1 cellular context compared by ENCODE assay signal in the genomic region with DNA sequence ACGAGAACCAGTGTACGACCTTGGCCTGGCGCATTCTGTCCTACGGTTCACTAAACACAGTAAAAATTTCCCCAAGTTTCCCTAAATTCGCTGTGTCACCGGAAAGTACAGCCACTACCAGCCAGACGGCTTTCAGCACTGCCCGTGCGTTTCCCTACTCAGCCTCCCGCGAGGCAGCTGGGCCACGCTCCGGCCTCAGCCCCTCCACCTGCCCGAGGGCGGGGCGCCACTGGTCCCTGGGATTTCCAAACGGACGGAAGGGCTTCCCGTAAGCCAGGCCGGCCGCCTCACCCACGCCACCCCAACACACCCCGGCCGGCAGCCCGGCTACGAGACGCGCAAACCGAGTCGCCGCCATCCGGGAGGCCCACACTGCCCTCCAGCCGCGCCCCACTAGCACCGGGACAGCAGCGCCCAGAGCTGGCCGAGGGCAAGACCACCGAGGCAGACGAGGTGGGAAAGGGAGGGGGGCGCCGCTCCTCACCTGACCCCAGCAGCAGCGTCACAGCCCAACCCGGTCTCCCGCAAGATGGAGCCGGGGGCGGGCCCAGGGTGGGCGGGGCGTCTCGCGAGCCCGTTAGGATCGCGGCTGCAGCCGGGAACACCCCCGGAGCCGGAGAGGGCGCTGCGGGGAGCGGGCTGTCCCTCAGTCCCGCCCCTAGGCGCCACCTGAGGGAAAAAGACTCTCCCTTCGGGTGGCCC.
A peak's percentile ranks its signal among the peaks of the same experiment; 100 is the strongest.
TF ChIP-seq lines count a peak whose summit lies in the region.

A gene (minus strand): TSS at position 531 of the 702 bp plus-strand sequence. CDS start 13,202 bp downstream, outside the sequence.

TF ChIP-seq in K562, 482 proteins besides CTCF, POLR2A, EP300 and RAD21 (continued from another document and continues in another):
- TF ChIP-seq, protein P1, sequence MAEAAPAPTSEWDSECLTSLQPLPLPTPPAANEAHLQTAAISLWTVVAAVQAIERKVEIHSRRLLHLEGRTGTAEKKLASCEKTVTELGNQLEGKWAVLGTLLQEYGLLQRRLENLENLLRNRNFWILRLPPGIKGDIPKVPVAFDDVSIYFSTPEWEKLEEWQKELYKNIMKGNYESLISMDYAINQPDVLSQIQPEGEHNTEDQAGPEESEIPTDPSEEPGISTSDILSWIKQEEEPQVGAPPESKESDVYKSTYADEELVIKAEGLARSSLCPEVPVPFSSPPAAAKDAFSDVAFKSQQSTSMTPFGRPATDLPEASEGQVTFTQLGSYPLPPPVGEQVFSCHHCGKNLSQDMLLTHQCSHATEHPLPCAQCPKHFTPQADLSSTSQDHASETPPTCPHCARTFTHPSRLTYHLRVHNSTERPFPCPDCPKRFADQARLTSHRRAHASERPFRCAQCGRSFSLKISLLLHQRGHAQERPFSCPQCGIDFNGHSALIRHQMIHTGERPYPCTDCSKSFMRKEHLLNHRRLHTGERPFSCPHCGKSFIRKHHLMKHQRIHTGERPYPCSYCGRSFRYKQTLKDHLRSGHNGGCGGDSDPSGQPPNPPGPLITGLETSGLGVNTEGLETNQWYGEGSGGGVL (CRISPR knock-in tag; IDR thresholded peaks at IDR 0.05), result no peak
- TF ChIP-seq HLTF (IDR thresholded peaks at IDR 0.05) (0 out of 2 replicates have a peak, but pooled peaks have one; percentile 71), PRPF4 (IDR thresholded peaks at IDR 0.05; ENCODE audit: insufficient read depth, low read depth, low read length, poor library complexity, severe bottlenecking) (peak; percentile 29), HDAC1 (IDR thresholded peaks at IDR 0.05) (peak; percentile 58 to 95; a peak in 3 of 4 replicates), ZBED1 (IDR thresholded peaks at IDR 0.05) (peak; percentile 49; the same call in 1 of the 2 replicates), ZC3H11A (IDR thresholded peaks at IDR 0.05; ENCODE audit: low read depth, low read length) (no peak), FOSL1 (tag; conservative IDR thresholded peaks at IDR 0.05) (peak; percentile 25; the same call in 1 of the 2 replicates), CXXC5 (CRISPR knock-in tag; IDR thresholded peaks at IDR 0.05) (peak; percentile 76), GATAD2A (IDR thresholded peaks at IDR 0.05) (peak; percentile 78; the same call in 1 of the 2 replicates), ZBTB17 (CRISPR knock-in tag; IDR thresholded peaks at IDR 0.05) (peak; percentile 54; the same call in 1 of the 2 replicates), TARDBP (IDR thresholded peaks at IDR 0.05) (peak; percentile 87), FOXJ2 (tag; IDR thresholded peaks at IDR 0.05) (peak; percentile 25; the same call in 1 of the 2 replicates), PCBP2 (IDR thresholded peaks at IDR 0.05; ENCODE audit: low read depth, low read length, poor library complexity, severe bottlenecking) (no peak), NBN (IDR thresholded peaks at IDR 0.05; ENCODE audit: low read depth) (peak; percentile 74; the same call in 1 of the 2 replicates), E2F3 (CRISPR knock-in tag; IDR thresholded peaks at IDR 0.05) (peak; percentile 8; the same call in 1 of the 2 replicates), RBFOX2 (IDR thresholded peaks at IDR 0.05; ENCODE audit: low read depth, low read length) (peak; percentile 98), HNRNPK (IDR thresholded peaks at IDR 0.05; ENCODE audit: low read depth, low read length, poor library complexity, severe bottlenecking) (peak; percentile 75), ARID2 (IDR thresholded peaks at IDR 0.05) (0 out of 2 replicates have a peak, but pooled peaks have one; percentile 49), NRF1 (conservative IDR thresholded peaks at IDR 0.05 in 1 of 2, IDR thresholded peaks at IDR 0.05 in 1 of 2) (peak; percentile 61 to 70), RAD51 (IDR thresholded peaks at IDR 0.05; ENCODE audit: borderline replicate concordance, low read depth) (peak; percentile 16; the same call in 1 of the 2 replicates), MEF2D (tag; conservative IDR thresholded peaks at IDR 0.05; ENCODE audit: low read depth) (no peak), CAMTA2 (CRISPR knock-in tag; conservative IDR thresholded peaks at IDR 0.05) (0 out of 2 replicates have a peak, but pooled peaks have one; percentile 47), NFIC (IDR thresholded peaks at IDR 0.05) (peak; percentile 49; the same call in 1 of the 2 replicates), PHF21A (IDR thresholded peaks at IDR 0.05; ENCODE audit: borderline replicate concordance, low read depth) (0 out of 2 replicates have a peak, but pooled peaks have one; percentile 8), CC2D1A (IDR thresholded peaks at IDR 0.05) (0 out of 2 replicates have a peak, but pooled peaks have one; percentile 15), SMARCA5 (IDR thresholded peaks at IDR 0.05) (0 out of 2 replicates have a peak, but pooled peaks have one; percentile 13)
- TF ChIP-seq, protein P2, sequence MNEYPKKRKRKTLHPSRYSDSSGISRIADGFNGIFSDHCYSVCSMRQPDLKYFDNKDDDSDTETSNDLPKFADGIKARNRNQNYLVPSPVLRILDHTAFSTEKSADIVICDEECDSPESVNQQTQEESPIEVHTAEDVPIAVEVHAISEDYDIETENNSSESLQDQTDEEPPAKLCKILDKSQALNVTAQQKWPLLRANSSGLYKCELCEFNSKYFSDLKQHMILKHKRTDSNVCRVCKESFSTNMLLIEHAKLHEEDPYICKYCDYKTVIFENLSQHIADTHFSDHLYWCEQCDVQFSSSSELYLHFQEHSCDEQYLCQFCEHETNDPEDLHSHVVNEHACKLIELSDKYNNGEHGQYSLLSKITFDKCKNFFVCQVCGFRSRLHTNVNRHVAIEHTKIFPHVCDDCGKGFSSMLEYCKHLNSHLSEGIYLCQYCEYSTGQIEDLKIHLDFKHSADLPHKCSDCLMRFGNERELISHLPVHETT (CRISPR knock-in tag; conservative IDR thresholded peaks at IDR 0.05 in 1 of 2, IDR thresholded peaks at IDR 0.05 in 1 of 2), result peak in 1 of 2 experiments; percentile 75; a peak in 2 of 4 replicates
- TF ChIP-seq, protein P3, sequence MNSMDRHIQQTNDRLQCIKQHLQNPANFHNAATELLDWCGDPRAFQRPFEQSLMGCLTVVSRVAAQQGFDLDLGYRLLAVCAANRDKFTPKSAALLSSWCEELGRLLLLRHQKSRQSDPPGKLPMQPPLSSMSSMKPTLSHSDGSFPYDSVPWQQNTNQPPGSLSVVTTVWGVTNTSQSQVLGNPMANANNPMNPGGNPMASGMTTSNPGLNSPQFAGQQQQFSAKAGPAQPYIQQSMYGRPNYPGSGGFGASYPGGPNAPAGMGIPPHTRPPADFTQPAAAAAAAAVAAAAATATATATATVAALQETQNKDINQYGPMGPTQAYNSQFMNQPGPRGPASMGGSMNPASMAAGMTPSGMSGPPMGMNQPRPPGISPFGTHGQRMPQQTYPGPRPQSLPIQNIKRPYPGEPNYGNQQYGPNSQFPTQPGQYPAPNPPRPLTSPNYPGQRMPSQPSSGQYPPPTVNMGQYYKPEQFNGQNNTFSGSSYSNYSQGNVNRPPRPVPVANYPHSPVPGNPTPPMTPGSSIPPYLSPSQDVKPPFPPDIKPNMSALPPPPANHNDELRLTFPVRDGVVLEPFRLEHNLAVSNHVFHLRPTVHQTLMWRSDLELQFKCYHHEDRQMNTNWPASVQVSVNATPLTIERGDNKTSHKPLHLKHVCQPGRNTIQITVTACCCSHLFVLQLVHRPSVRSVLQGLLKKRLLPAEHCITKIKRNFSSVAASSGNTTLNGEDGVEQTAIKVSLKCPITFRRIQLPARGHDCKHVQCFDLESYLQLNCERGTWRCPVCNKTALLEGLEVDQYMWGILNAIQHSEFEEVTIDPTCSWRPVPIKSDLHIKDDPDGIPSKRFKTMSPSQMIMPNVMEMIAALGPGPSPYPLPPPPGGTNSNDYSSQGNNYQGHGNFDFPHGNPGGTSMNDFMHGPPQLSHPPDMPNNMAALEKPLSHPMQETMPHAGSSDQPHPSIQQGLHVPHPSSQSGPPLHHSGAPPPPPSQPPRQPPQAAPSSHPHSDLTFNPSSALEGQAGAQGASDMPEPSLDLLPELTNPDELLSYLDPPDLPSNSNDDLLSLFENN (IDR thresholded peaks at IDR 0.05; ENCODE audit: low read depth in 2 of 2, low read length in 2 of 2), result 0 out of 4 replicates have a peak, but pooled peaks of 1 of the 2 experiments have one; percentile 6
- TF ChIP-seq, protein P4, sequence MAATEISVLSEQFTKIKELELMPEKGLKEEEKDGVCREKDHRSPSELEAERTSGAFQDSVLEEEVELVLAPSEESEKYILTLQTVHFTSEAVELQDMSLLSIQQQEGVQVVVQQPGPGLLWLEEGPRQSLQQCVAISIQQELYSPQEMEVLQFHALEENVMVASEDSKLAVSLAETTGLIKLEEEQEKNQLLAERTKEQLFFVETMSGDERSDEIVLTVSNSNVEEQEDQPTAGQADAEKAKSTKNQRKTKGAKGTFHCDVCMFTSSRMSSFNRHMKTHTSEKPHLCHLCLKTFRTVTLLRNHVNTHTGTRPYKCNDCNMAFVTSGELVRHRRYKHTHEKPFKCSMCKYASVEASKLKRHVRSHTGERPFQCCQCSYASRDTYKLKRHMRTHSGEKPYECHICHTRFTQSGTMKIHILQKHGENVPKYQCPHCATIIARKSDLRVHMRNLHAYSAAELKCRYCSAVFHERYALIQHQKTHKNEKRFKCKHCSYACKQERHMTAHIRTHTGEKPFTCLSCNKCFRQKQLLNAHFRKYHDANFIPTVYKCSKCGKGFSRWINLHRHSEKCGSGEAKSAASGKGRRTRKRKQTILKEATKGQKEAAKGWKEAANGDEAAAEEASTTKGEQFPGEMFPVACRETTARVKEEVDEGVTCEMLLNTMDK (IDR thresholded peaks at IDR 0.05; ENCODE audit: borderline replicate concordance, insufficient read depth, low read depth, low read length, poor library complexity, severe bottlenecking), result peak; percentile 74
- TF ChIP-seq, protein P5, sequence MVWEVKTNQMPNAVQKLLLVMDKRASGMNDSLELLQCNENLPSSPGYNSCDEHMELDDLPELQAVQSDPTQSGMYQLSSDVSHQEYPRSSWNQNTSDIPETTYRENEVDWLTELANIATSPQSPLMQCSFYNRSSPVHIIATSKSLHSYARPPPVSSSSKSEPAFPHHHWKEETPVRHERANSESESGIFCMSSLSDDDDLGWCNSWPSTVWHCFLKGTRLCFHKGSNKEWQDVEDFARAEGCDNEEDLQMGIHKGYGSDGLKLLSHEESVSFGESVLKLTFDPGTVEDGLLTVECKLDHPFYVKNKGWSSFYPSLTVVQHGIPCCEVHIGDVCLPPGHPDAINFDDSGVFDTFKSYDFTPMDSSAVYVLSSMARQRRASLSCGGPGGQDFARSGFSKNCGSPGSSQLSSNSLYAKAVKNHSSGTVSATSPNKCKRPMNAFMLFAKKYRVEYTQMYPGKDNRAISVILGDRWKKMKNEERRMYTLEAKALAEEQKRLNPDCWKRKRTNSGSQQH (CRISPR knock-in tag; IDR thresholded peaks at IDR 0.05), result 0 out of 2 replicates have a peak, but pooled peaks have one; percentile 17
- TF ChIP-seq, protein P6, sequence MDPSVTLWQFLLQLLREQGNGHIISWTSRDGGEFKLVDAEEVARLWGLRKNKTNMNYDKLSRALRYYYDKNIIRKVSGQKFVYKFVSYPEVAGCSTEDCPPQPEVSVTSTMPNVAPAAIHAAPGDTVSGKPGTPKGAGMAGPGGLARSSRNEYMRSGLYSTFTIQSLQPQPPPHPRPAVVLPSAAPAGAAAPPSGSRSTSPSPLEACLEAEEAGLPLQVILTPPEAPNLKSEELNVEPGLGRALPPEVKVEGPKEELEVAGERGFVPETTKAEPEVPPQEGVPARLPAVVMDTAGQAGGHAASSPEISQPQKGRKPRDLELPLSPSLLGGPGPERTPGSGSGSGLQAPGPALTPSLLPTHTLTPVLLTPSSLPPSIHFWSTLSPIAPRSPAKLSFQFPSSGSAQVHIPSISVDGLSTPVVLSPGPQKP (CRISPR knock-in tag; IDR thresholded peaks at IDR 0.05), result no peak
- TF ChIP-seq, protein P7, sequence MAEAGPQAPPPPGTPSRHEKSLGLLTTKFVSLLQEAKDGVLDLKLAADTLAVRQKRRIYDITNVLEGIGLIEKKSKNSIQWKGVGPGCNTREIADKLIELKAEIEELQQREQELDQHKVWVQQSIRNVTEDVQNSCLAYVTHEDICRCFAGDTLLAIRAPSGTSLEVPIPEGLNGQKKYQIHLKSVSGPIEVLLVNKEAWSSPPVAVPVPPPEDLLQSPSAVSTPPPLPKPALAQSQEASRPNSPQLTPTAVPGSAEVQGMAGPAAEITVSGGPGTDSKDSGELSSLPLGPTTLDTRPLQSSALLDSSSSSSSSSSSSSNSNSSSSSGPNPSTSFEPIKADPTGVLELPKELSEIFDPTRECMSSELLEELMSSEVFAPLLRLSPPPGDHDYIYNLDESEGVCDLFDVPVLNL (CRISPR knock-in tag; IDR thresholded peaks at IDR 0.05; ENCODE audit: low read depth), result peak; percentile 8; the same call in 1 of the 2 replicates
- TF ChIP-seq, protein P8, sequence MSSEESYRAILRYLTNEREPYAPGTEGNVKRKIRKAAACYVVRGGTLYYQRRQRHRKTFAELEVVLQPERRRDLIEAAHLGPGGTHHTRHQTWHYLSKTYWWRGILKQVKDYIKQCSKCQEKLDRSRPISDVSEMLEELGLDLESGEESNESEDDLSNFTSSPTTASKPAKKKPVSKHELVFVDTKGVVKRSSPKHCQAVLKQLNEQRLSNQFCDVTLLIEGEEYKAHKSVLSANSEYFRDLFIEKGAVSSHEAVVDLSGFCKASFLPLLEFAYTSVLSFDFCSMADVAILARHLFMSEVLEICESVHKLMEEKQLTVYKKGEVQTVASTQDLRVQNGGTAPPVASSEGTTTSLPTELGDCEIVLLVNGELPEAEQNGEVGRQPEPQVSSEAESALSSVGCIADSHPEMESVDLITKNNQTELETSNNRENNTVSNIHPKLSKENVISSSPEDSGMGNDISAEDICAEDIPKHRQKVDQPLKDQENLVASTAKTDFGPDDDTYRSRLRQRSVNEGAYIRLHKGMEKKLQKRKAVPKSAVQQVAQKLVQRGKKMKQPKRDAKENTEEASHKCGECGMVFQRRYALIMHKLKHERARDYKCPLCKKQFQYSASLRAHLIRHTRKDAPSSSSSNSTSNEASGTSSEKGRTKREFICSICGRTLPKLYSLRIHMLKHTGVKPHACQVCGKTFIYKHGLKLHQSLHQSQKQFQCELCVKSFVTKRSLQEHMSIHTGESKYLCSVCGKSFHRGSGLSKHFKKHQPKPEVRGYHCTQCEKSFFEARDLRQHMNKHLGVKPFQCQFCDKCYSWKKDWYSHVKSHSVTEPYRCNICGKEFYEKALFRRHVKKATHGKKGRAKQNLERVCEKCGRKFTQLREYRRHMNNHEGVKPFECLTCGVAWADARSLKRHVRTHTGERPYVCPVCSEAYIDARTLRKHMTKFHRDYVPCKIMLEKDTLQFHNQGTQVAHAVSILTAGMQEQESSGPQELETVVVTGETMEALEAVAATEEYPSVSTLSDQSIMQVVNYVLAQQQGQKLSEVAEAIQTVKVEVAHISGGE (CRISPR knock-in tag; IDR thresholded peaks at IDR 0.05), result peak in 1 of 3 experiments; percentile 36; a peak in 1 of 6 replicates
- TF ChIP-seq, protein P9, sequence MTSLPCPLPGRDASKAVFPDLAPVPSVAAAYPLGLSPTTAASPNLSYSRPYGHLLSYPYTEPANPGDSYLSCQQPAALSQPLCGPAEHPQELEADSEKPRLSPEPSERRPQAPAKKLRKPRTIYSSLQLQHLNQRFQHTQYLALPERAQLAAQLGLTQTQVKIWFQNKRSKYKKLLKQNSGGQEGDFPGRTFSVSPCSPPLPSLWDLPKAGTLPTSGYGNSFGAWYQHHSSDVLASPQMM (CRISPR knock-in tag; IDR thresholded peaks at IDR 0.05), result no peak
